9 cellular contexts compared by ENCODE assay signal in genomic region chr5:107469485-107469884, GRCh38.
A peak's percentile ranks its signal among the peaks of the same experiment; 100 is the strongest.
DNase-seq lines count a peak whose midpoint lies in the region; ATAC-seq and TF ChIP-seq lines count a peak whose summit lies in the region.
"Had no signal": no experiment of that assay in that cellular context is flagged by ENCODE, and none has a peak within 500 bp of the region (broad histone marks: within the 10 kb centered on the region; RNA-seq: fewer than 3 reads in every experiment).

No MANE protein-coding gene starts in this region.

- H3K4me1 ChIP-seq in left ventricle myocardium inferior: peaks cover 66% of the 10 kb centered on the region
- peaks cover 3% of the 10 kb centered on the region for H3K4me1 ChIP-seq in right cardiac atrium (ENCODE audit: control insufficient read depth, insufficient read depth, low read length)
- peaks cover 1 to 16% of the 10 kb centered on the region in 2 donors for H3K4me1 ChIP-seq in aorta (ENCODE audit: control insufficient read depth in 1 of 2, insufficient read depth in 2 of 2, low read length in 2 of 2)

- H3K9me3 ChIP-seq in left ventricle myocardium inferior (replicated peaks) (no peaks in the 10 kb centered on the region), right cardiac atrium (ENCODE audit: control insufficient read depth, low read length) (no peaks in the 10 kb centered on the region), aorta (ENCODE audit: control insufficient read depth, low read length) (no peaks in the 10 kb centered on the region)

- H3K27me3 ChIP-seq in left ventricle myocardium inferior (ENCODE audit: low read depth) (no peaks in the 10 kb centered on the region), right cardiac atrium (ENCODE audit: control insufficient read depth, insufficient read depth) (no peaks in the 10 kb centered on the region), aorta (ENCODE audit: control insufficient read depth in 1 of 2, insufficient read depth in 2 of 2, low read length in 1 of 2) (no peaks in the 10 kb centered on the region)

- H3K4me3 ChIP-seq in left ventricle myocardium inferior: no peak overlapping the region
- H3K4me3 ChIP-seq in right cardiac atrium (ENCODE audit: low read length): no peak overlapping the region
- no peak overlapping the region for H3K4me3 ChIP-seq in aorta (ENCODE audit: low read length in 2 of 2)

- DNase-seq in left ventricle myocardium inferior: no peak
- DNase-seq in Right ventricle myocardium inferior (ENCODE audit: missing footprints): no peak
- peak; percentile 93 for DNase-seq in SW480 (ENCODE audit: low spot score)
- DNase-seq in right cardiac atrium: no peak
- DNase-seq in aorta: no peak
- no peak for DNase-seq in NCI-H345 treated with DMSO at 0.1 percent for 48 hours (lab: John Stamatoyannopoulos, UW; ENCODE audit: unreplicated experiment)
- no peak for DNase-seq in NCI-H82 treated with DMSO at 0.1 percent for 48 hours (lab: John Stamatoyannopoulos, UW; ENCODE audit: unreplicated experiment)

- intact Hi-C loops in left ventricle myocardium inferior (cut with micrococcal nuclease): no loop called here
- intact Hi-C loops in Right ventricle myocardium inferior (cut with DNase I): loop anchor here (5.0 kb wide), 1 partner anchor 37 kb away; no protein-coding TSS in a partner anchor
- intact Hi-C loops in right cardiac atrium (cut with DNase I): no loop called here
- intact Hi-C loops in aorta (cut with DNase I): loop anchor here (5.0 kb wide), 2 partner anchors 37 to 42 kb away; no protein-coding TSS in a partner anchor

- ATAC-seq in Right ventricle myocardium inferior (no peak), right cardiac atrium (peak in 1 of 2 donors; percentile 39), aorta (ENCODE audit: low FRiP score) (no peak), GM21529 (IDR thresholded peaks at IDR 0.05; ENCODE audit: unreplicated experiment) (no peak)

- TF ChIP-seq CTCF in left ventricle myocardium inferior (IDR thresholded peaks at IDR 0.05; ENCODE audit: borderline replicate concordance): no peak

- peak overlapping the region; percentile 51 for H3K27ac ChIP-seq in left ventricle myocardium inferior (replicated peaks)
- peak overlapping the region; percentile 73 for H3K27ac ChIP-seq in right cardiac atrium (ENCODE audit: low read length)
- peak overlapping the region; percentile 42 to 70 for H3K27ac ChIP-seq in aorta (ENCODE audit: low read depth in 1 of 2, low read length in 2 of 2)
- H3K27ac ChIP-seq: C4-2B had no signal

- WGBS in right cardiac atrium: 26% methylated on average over 2 of the region's 2 CpGs
- WGBS in aorta, 2 donors: 5 to 6% methylated on average over 2 of the region's 2 CpGs

- H3K36me3 ChIP-seq in left ventricle myocardium inferior: no peaks in the 10 kb centered on the region
- H3K36me3 ChIP-seq in aorta (ENCODE audit: control insufficient read depth in 1 of 2, insufficient read depth in 2 of 2, low read length in 1 of 2): no peaks in the 10 kb centered on the region

Comparison
In these comparisons a context has a peak if more than half of its experiments do, and no peak if none do; other contexts are left out.
1. intact Hi-C loops: an anchor here in Right ventricle myocardium inferior (5.0 kb wide) and aorta (5.0 kb wide); none called in left ventricle myocardium inferior and right cardiac atrium.